1 cellular context compared by ENCODE assay signal in the genomic region with DNA sequence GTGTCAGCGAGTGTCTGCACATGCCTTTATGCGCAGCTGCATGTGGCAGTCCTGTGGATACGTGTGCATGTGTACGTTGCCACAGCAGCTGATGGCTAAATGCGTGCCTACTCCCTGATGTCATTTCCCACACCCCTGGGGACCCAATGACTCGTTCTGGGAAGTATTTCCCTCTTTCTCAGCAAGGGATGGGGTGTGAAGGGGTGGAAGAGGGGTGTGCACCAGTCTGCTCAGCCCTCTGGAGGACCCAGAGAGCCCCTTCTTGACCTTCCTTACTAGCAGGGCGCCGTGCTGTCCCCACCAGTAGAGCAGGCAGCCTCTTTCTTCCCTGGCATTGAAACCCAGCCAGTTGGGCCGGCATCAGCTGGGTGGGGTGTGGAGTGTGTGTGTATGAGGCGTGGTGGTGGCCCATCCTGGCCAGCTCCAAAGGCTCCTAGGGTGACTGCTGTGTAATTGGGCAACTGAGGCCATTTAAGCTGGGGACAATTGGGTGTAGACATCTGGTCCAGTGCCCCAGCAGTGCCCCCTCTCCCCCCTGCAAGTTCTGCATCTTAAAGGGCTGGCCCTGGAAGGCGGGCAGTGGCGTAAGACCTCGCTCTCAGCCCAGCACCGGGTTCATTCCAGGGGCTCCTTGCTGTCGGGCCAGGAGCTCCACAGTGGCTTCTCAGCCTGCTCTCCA.
TF ChIP-seq lines count a peak whose summit lies in the region.

No MANE protein-coding gene starts in this region.

TF ChIP-seq in SK-N-SH, 30 proteins besides CTCF, POLR2A, EP300 and RAD21 (continued from another document):
- TF ChIP-seq, protein P1, sequence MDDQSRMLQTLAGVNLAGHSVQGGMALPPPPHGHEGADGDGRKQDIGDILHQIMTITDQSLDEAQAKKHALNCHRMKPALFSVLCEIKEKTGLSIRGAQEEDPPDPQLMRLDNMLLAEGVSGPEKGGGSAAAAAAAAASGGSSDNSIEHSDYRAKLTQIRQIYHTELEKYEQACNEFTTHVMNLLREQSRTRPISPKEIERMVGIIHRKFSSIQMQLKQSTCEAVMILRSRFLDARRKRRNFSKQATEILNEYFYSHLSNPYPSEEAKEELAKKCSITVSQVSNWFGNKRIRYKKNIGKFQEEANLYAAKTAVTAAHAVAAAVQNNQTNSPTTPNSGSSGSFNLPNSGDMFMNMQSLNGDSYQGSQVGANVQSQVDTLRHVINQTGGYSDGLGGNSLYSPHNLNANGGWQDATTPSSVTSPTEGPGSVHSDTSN (IDR thresholded peaks at IDR 0.05), result peak; percentile 56; the same call in 1 of the 2 replicates
- no peak for TF ChIP-seq CHD2 (IDR thresholded peaks at IDR 0.05; ENCODE audit: low read length, partially characterized antibody)
- no peak for TF ChIP-seq FOXM1 (IDR thresholded peaks at IDR 0.05; ENCODE audit: low read depth)
- TF ChIP-seq TEAD4 (IDR thresholded peaks at IDR 0.05; ENCODE audit: borderline replicate concordance, insufficient read depth), result peak; percentile 64; the same call in 1 of the 2 replicates
- peak; percentile 88 for TF ChIP-seq TCF12 (IDR thresholded peaks at IDR 0.05)
- TF ChIP-seq JUND (IDR thresholded peaks at IDR 0.05), result peak; percentile 90
- no peak for TF ChIP-seq MXI1 (IDR thresholded peaks at IDR 0.05; ENCODE audit: low read depth, low read length)
- TF ChIP-seq, protein P2, sequence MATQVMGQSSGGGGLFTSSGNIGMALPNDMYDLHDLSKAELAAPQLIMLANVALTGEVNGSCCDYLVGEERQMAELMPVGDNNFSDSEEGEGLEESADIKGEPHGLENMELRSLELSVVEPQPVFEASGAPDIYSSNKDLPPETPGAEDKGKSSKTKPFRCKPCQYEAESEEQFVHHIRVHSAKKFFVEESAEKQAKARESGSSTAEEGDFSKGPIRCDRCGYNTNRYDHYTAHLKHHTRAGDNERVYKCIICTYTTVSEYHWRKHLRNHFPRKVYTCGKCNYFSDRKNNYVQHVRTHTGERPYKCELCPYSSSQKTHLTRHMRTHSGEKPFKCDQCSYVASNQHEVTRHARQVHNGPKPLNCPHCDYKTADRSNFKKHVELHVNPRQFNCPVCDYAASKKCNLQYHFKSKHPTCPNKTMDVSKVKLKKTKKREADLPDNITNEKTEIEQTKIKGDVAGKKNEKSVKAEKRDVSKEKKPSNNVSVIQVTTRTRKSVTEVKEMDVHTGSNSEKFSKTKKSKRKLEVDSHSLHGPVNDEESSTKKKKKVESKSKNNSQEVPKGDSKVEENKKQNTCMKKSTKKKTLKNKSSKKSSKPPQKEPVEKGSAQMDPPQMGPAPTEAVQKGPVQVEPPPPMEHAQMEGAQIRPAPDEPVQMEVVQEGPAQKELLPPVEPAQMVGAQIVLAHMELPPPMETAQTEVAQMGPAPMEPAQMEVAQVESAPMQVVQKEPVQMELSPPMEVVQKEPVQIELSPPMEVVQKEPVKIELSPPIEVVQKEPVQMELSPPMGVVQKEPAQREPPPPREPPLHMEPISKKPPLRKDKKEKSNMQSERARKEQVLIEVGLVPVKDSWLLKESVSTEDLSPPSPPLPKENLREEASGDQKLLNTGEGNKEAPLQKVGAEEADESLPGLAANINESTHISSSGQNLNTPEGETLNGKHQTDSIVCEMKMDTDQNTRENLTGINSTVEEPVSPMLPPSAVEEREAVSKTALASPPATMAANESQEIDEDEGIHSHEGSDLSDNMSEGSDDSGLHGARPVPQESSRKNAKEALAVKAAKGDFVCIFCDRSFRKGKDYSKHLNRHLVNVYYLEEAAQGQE (IDR thresholded peaks at IDR 0.05; ENCODE audit: low read depth, low read length), result peak; percentile 48; the same call in 1 of the 2 replicates
- TF ChIP-seq SIN3A (IDR thresholded peaks at IDR 0.05; ENCODE audit: borderline replicate concordance, low read depth, low read length), result 0 out of 2 replicates have a peak, but pooled peaks have one; percentile 64
- no peak for TF ChIP-seq FOXJ3 (CRISPR knock-in tag; IDR thresholded peaks at IDR 0.05)
- TF ChIP-seq, protein P3, sequence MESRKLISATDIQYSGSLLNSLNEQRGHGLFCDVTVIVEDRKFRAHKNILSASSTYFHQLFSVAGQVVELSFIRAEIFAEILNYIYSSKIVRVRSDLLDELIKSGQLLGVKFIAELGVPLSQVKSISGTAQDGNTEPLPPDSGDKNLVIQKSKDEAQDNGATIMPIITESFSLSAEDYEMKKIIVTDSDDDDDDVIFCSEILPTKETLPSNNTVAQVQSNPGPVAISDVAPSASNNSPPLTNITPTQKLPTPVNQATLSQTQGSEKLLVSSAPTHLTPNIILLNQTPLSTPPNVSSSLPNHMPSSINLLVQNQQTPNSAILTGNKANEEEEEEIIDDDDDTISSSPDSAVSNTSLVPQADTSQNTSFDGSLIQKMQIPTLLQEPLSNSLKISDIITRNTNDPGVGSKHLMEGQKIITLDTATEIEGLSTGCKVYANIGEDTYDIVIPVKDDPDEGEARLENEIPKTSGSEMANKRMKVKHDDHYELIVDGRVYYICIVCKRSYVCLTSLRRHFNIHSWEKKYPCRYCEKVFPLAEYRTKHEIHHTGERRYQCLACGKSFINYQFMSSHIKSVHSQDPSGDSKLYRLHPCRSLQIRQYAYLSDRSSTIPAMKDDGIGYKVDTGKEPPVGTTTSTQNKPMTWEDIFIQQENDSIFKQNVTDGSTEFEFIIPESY (IDR thresholded peaks at IDR 0.05; ENCODE audit: borderline replicate concordance, low read depth), result peak; percentile 62; the same call in 1 of the 2 replicates
- TF ChIP-seq, protein P4, sequence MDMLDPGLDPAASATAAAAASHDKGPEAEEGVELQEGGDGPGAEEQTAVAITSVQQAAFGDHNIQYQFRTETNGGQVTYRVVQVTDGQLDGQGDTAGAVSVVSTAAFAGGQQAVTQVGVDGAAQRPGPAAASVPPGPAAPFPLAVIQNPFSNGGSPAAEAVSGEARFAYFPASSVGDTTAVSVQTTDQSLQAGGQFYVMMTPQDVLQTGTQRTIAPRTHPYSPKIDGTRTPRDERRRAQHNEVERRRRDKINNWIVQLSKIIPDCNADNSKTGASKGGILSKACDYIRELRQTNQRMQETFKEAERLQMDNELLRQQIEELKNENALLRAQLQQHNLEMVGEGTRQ (IDR thresholded peaks at IDR 0.05; ENCODE audit: borderline replicate concordance, low read depth, low read length), result no peak
- TF ChIP-seq FOSL2 (IDR thresholded peaks at IDR 0.05; ENCODE audit: borderline replicate concordance, low read depth), result peak; percentile 85
- no peak for TF ChIP-seq GATA2 (CRISPR knock-in tag; IDR thresholded peaks at IDR 0.05)
